25 cellular contexts compared by ENCODE assay signal in genomic region chrY:20787076-20787475, GRCh38. TPM values are rescaled to one million over a fixed set of nuclear protein-coding genes. Genes with fewer than 3 reads are reported as not detected.
DNase-seq lines count a peak whose midpoint lies in the region; ATAC-seq, FAIRE-seq and TF ChIP-seq lines count a peak whose summit lies in the region.
"Had no signal": no experiment of that assay in that cellular context is flagged by ENCODE, and none has a peak within 500 bp of the region (broad histone marks: within the 10 kb centered on the region; RNA-seq: fewer than 3 reads in every experiment).

No MANE protein-coding gene starts in this region.

- H3K79me2 ChIP-seq in neural progenitor cell (ENCODE audit: low read depth): no peaks in the 10 kb centered on the region

- H4K20me1 ChIP-seq in neural progenitor cell (ENCODE audit: low read depth): no peaks in the 10 kb centered on the region

- H3K4me3 ChIP-seq in neural progenitor cell: no peak overlapping the region
- H3K4me3 ChIP-seq: colonic mucosa, ovary, right atrium auricular region had no signal

- no peaks in the 10 kb centered on the region for H3K9me3 ChIP-seq in neural progenitor cell (ENCODE audit: low read depth)
- H3K9me3 ChIP-seq: colonic mucosa, ovary, right atrium auricular region had no signal

- no peaks in the 10 kb centered on the region for H3K36me3 ChIP-seq in neural progenitor cell
- H3K36me3 ChIP-seq: colonic mucosa, ovary, right atrium auricular region had no signal

- no peak overlapping the region for H3K4me3 Mint-ChIP-seq in activated CD4-positive, alpha-beta T cell treated with anti-CD3 and anti-CD28 coated beads, Interleukin-2, amount 10 ng/mL, durations not matched to agents 24 days and 14 days
- H3K4me3 Mint-ChIP-seq in memory B cell (no peak overlapping the region), neural progenitor cell (no peak overlapping the region)
- H3K4me3 Mint-ChIP-seq: HFFc6 had no signal

- H3K27me3 ChIP-seq in neural progenitor cell: no peaks in the 10 kb centered on the region
- H3K27me3 ChIP-seq: colonic mucosa, ovary, right atrium auricular region had no signal

- FAIRE-seq in frontal cortex (lab: Jason Lieb, UNC): no peak
- FAIRE-seq: TTC549 had no signal

- H3K9ac ChIP-seq in neural progenitor cell: no peak overlapping the region

- intact Hi-C loops in activated CD4-positive, alpha-beta T cell treated with anti-CD3 and anti-CD28 coated beads, Interleukin-2, amount 10 ng/mL, durations not matched to agents 24 days and 14 days (cut with micrococcal nuclease): no loop called here

- peaks cover 2% of the 10 kb centered on the region for H3K36me3 Mint-ChIP-seq in activated CD4-positive, alpha-beta T cell treated with anti-CD3 and anti-CD28 coated beads, Interleukin-2, amount 10 ng/mL, durations not matched to agents 24 days and 14 days (ENCODE audit: low read depth)
- H3K36me3 Mint-ChIP-seq in memory B cell (no peaks in the 10 kb centered on the region), neural progenitor cell (no peaks in the 10 kb centered on the region)

- H3K4me1 ChIP-seq in neural progenitor cell: no peaks in the 10 kb centered on the region
- H3K4me1 ChIP-seq: colonic mucosa, right atrium auricular region had no signal

- peak; percentile 95 for ATAC-seq in GM21619 (IDR thresholded peaks at IDR 0.05; ENCODE audit: unreplicated experiment)
- peak; percentile 78 for ATAC-seq in HG03139 (IDR thresholded peaks at IDR 0.05; ENCODE audit: unreplicated experiment)
- ATAC-seq in memory B cell (ENCODE audit: low read depth): peak; percentile 86

- TF ChIP-seq CTCF in neural progenitor cell (IDR thresholded peaks at IDR 0.05): no peak

- H3K4me2 ChIP-seq in neural progenitor cell: no peak overlapping the region

- H3K27ac ChIP-seq in neural progenitor cell: no peak overlapping the region
- H3K27ac ChIP-seq: colonic mucosa, ovary, right atrium auricular region had no signal

- no peak overlapping the region for H2AFZ ChIP-seq in neural progenitor cell (replicated peaks)

- peak overlapping the region; percentile 45 for H3K27ac Mint-ChIP-seq in activated CD4-positive, alpha-beta T cell treated with anti-CD3 and anti-CD28 coated beads, Interleukin-2, amount 10 ng/mL, durations not matched to agents 24 days and 14 days
- H3K27ac Mint-ChIP-seq in memory B cell (no peak overlapping the region), neural progenitor cell (no peak overlapping the region)
- H3K27ac Mint-ChIP-seq: HFFc6 had no signal

- peaks cover 38% of the 10 kb centered on the region for H3K4me1 Mint-ChIP-seq in activated CD4-positive, alpha-beta T cell treated with anti-CD3 and anti-CD28 coated beads, Interleukin-2, amount 10 ng/mL, durations not matched to agents 24 days and 14 days
- peaks cover 16% of the 10 kb centered on the region for H3K4me1 Mint-ChIP-seq in memory B cell
- H3K4me1 Mint-ChIP-seq in neural progenitor cell: no peaks in the 10 kb centered on the region

- H3K27me3 Mint-ChIP-seq in activated CD4-positive, alpha-beta T cell treated with anti-CD3 and anti-CD28 coated beads, Interleukin-2, amount 10 ng/mL, durations not matched to agents 24 days and 14 days: no peaks in the 10 kb centered on the region
- H3K27me3 Mint-ChIP-seq in memory B cell (no peaks in the 10 kb centered on the region), neural progenitor cell (ENCODE audit: insufficient read depth, low read depth) (no peaks in the 10 kb centered on the region)

- H3F3A ChIP-seq in neural progenitor cell (ENCODE audit: low read depth): no peaks in the 10 kb centered on the region

- DNase-seq in activated CD4-positive, alpha-beta T cell treated with anti-CD3 and anti-CD28 coated beads, Interleukin-2, amount 10 ng/mL, durations not matched to agents 24 days and 14 days: no peak
- no peak for DNase-seq in activated CD4-positive, alpha-beta T cell treated with anti-CD3 and anti-CD28 coated beads, Interleukin-2, amount 50 U/mL, for 48 hours
- peak in 1 of 2 donors; percentile 14 for DNase-seq in memory B cell (ENCODE audit: low spot score in 2 of 2)
- DNase-seq in frontal cortex (ENCODE audit: low spot score in 2 of 2): no peak
- DNase-seq in neural progenitor cell (ENCODE audit: low spot score): no peak
- DNase-seq in SW 1271 (lab: John Stamatoyannopoulos, UW): no peak
- DNase-seq: activated effector memory CD4-positive, alpha-beta T cell treated with Interleukin-2 at 50 U/mL for 16 hours; Calu3; colonic mucosa; HFFc6; kidney glomerular epithelial cell; mesenchymal stem cell; NCI-H1417; NCI-H526; ovary; stimulated activated CD4-positive, alpha-beta T cell treated with anti-CD3 and anti-CD28 coated beads, Interleukin-12 subunit alpha, Interleukin-12 subunit beta, amount 100 ng/mL, for 4 hours; stimulated activated CD8-positive, alpha-beta memory T cell treated with anti-CD3 and anti-CD28 coated beads, Interleukin-4, amount 100 ng/mL, for 48 hours had no signal

- peaks cover 7% of the 10 kb centered on the region for H3K9me3 Mint-ChIP-seq in activated CD4-positive, alpha-beta T cell treated with anti-CD3 and anti-CD28 coated beads, Interleukin-2, amount 10 ng/mL, durations not matched to agents 24 days and 14 days
- no peaks in the 10 kb centered on the region for H3K9me3 Mint-ChIP-seq in memory B cell
- no peaks in the 10 kb centered on the region for H3K9me3 Mint-ChIP-seq in neural progenitor cell

RNA-seq across cellular contexts. Expression of gene RPS4Y2, which starts 31.2 kb away (rescaled TPM):
- not detected in 2 replicates for total RNA-seq in activated CD4-positive, alpha-beta T cell treated with anti-CD3 and anti-CD28 coated beads, Interleukin-2, amount 10 ng/mL, durations not matched to agents 24 days and 14 days
- total RNA-seq in frontal cortex (not detected), neural progenitor cell (ENCODE audit: low replicate concordance) (not detected in 2 replicates)
- total RNA-seq: A172, Calu3, colonic mucosa, glomerular endothelial cell, HFFc6, MCF 10A, ovary, right atrium auricular region, urinary bladder had no signal
